In the genomic region with DNA sequence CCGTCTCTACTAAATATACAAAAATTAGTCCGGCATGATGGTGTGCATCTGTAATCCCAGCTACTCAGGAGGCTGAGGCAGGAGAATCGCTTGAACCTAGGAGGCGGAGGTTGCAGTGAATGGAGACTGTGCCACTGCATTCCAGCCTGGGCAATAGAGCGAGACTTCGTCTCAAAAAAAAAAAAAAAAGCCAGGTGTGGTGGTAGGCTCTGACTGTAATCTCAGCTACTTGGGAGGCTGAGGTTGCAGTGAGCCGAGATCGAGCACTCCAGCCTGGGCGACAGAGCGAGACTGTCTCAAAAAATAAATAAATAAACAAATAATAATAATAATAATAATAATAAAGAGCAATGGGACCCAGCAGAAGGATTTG, we compare ENCODE assay signal across 11 cellular contexts. TPM values are rescaled to one million over a fixed set of nuclear protein-coding genes. Genes with fewer than 3 reads are reported as not detected.
DNase-seq lines count a peak whose midpoint lies in the region; ATAC-seq, FAIRE-seq and TF ChIP-seq lines count a peak whose summit lies in the region.
"Not testable (repeated sequence)": the region's sequence is repeated elsewhere in the genome, so short reads cannot be mapped to it uniquely, and the experiment has no call there.
"Had no signal": no experiment of that assay in that cellular context is flagged by ENCODE, and none has a peak within 500 bp of the region (broad histone marks: within the 10 kb centered on the region; RNA-seq: fewer than 3 reads in every experiment).

No MANE protein-coding gene starts in this region.

- in situ Hi-C loops in HepG2 (cut with HindIII; ENCODE audit: extremely low pct_ligation_motif_present, low pct_unique_long_range_greater_than_20kb) = loop anchor here (5.0 to 10.0 kb wide), 2 partner anchors 45 to 78 kb away; partner anchors contain the start of gene GNAT1

- H3K27me3 ChIP-seq in BLaER1 (peaks cover 67% of the 10 kb centered on the region), esophagus squamous epithelium (peaks cover 0 to 40% (median 3%) of the 10 kb centered on the region in 4 donors)
- H3K27me3 ChIP-seq in NT2/D1 (ENCODE audit: insufficient read depth, insufficient read length); HepG2 (ENCODE audit: control insufficient read depth in 1 of 2, insufficient read depth in 2 of 2, low read length in 2 of 2); psoas muscle (ENCODE audit: insufficient read depth in 3 of 3, low read length in 2 of 3): not testable (repeated sequence)

- not testable (repeated sequence) for TF ChIP-seq POLR2A in esophagus squamous epithelium (IDR thresholded peaks at IDR 0.05); HepG2 (IDR thresholded peaks at IDR 0.05; ENCODE audit: insufficient read depth in 1 of 2, low read depth in 2 of 2, low read length in 2 of 2)

- not testable (repeated sequence) for DNase-seq in NT2/D1 (ENCODE audit: low read depth, low spot score); esophagus squamous epithelium (lab: John Stamatoyannopoulos, UW); HepG2 (ENCODE audit: low spot score); psoas muscle

- not testable (repeated sequence) for TF ChIP-seq EP300 in HepG2 (IDR thresholded peaks at IDR 0.05; ENCODE audit: low read depth in 2 of 2, low read length in 2 of 2); HepG2 (CRISPR knock-in tag; IDR thresholded peaks at IDR 0.05; ENCODE audit: borderline replicate concordance)

- TF ChIP-seq RAD21 in HepG2 (CRISPR knock-in tag; IDR thresholded peaks at IDR 0.05) = not testable (repeated sequence)

- H3K4me1 ChIP-seq in BLaER1 (peaks cover 67% of the 10 kb centered on the region), NT2/D1 (ENCODE audit: insufficient read depth, insufficient read length) (peaks cover 49% of the 10 kb centered on the region), esophagus squamous epithelium (peaks cover 22 to 80% (median 53%) of the 10 kb centered on the region in 3 donors), HepG2 (ENCODE audit: insufficient read depth, low read length) (peaks cover 59% of the 10 kb centered on the region), psoas muscle (peaks cover 35% of the 10 kb centered on the region)

- CTCF ChIA-PET in HepG2 (lab: Yijun Ruan, JAX; ENCODE audit: low intra/inter-chr PET ratio, low total read pairs) = interaction anchor here (0.7 to 6.4 kb wide), 4 partner anchors 13 to 48 kb away, joined by 3 to 81 read pairs (median 34); no protein-coding TSS in a partner anchor

- peaks cover 33% of the 10 kb centered on the region for H3K79me2 ChIP-seq in HepG2 (ENCODE audit: insufficient read depth, low read length)

- TF ChIP-seq CTCF in esophagus squamous epithelium (IDR thresholded peaks at IDR 0.05); HepG2 (CRISPR knock-in tag; IDR thresholded peaks at IDR 0.05); psoas muscle (IDR thresholded peaks at IDR 0.05): not testable (repeated sequence)

- BruUV-seq in HepG2 (replicated peaks; lab: Mats Ljungman, UMichigan) = not testable (repeated sequence)

- intact Hi-C loops in esophagus squamous epithelium (cut with DNase I) = loop anchor here (2.0 to 10.0 kb wide), 3 partner anchors 46 to 80 kb away; partner anchors contain the start of genes GNAT1, HYAL2 and TUSC2
- intact Hi-C loops in HepG2 (cut with micrococcal nuclease; ENCODE audit: unreplicated experiment) = loop anchor here (5.0 kb wide), 2 partner anchors 45 to 80 kb away; partner anchors contain the start of gene GNAT1
- intact Hi-C loops in psoas muscle (cut with DNase I) = loop anchor here (2.0 to 5.0 kb wide), 4 partner anchors 46 to 150 kb away; partner anchors contain the start of gene GNAT1 (in 1 of the 2)

- H2AFZ ChIP-seq in HepG2 (ENCODE audit: low read length) = not testable (repeated sequence)

- not testable (repeated sequence) for FAIRE-seq in HepG2 (lab: Jason Lieb, UNC)

- POLR2A ChIA-PET in HepG2 (lab: Yijun Ruan, JAX) = interaction anchor here (1.8 to 5.5 kb wide), 4 partner anchors 11 to 77 kb away, joined by 5 to 155 read pairs (median 27); partner anchors contain the start of gene IFRD2

- not testable (repeated sequence) for H3K9ac ChIP-seq in BLaER1; HepG2 (ENCODE audit: insufficient read depth, low read depth, low read length)
- H3K9ac ChIP-seq in NT2/D1 (ENCODE audit: insufficient read length, low read depth) = peak overlapping the region; percentile 53

- peak; percentile 5 for ATAC-seq in GM21529 (IDR thresholded peaks at IDR 0.05; ENCODE audit: unreplicated experiment)
- ATAC-seq in HepG2, psoas muscle: not testable (repeated sequence)

- not testable (repeated sequence) for H3K36me3 ChIP-seq in BLaER1; esophagus squamous epithelium; psoas muscle (ENCODE audit: insufficient read depth in 1 of 2, low read depth in 1 of 2)
- H3K36me3 ChIP-seq in NT2/D1 (ENCODE audit: insufficient read depth, insufficient read length, low read length) = peaks cover 63% of the 10 kb centered on the region
- peaks cover 11 to 27% of the 10 kb centered on the region in 2 experiments for H3K36me3 ChIP-seq in HepG2 (replicated peaks in 1 of 2; ENCODE audit: control insufficient read depth in 1 of 2, insufficient read depth in 2 of 2, low read length in 2 of 2)

- not testable (repeated sequence) for H3K4me3 ChIP-seq in BLaER1; NT2/D1 (ENCODE audit: insufficient read length, low read depth); HepG2 (replicated peaks in 1 of 3; ENCODE audit: insufficient read depth in 1 of 3, low read depth in 2 of 3, low read length in 3 of 3)
- H3K4me3 ChIP-seq in esophagus squamous epithelium (peak overlapping the region in 3 of 4 donors; percentile 39 to 63 (median 40)), psoas muscle (peak overlapping the region; percentile 38)

- peaks cover 35% of the 10 kb centered on the region for H4K20me1 ChIP-seq in BLaER1
- H4K20me1 ChIP-seq in HepG2 (ENCODE audit: insufficient read depth, low read length) = not testable (repeated sequence)

- H3K9me3 ChIP-seq in BLaER1; NT2/D1 (ENCODE audit: insufficient read depth, low read length); esophagus squamous epithelium; HepG2 (ENCODE audit: low read length); psoas muscle: not testable (repeated sequence)

- 58 to 65% methylated on average over 10 of the region's 10 CpGs for WGBS in esophagus squamous epithelium, 2 donors
- WGBS in HepG2 (ENCODE audit: low lambda C conversion rate) = 93% methylated on average over 10 of the region's 10 CpGs
- WGBS in psoas muscle, 3 donors = 59 to 68% (median 63%) methylated on average over 10 of the region's 10 CpGs

- H3K4me2 ChIP-seq in BLaER1 (peak overlapping the region; percentile 66), HepG2 (ENCODE audit: low read depth, low read length) (peak overlapping the region; percentile 98; the same call in 1 of the 2 replicates)

- not testable (repeated sequence) for H3K27ac ChIP-seq in BLaER1, psoas muscle
- H3K27ac ChIP-seq in angular gyrus (ENCODE audit: low read depth, low read length) (peak overlapping the region; percentile 79), esophagus squamous epithelium (peak overlapping the region in 1 of 4 donors; percentile 43), HepG2 (ENCODE audit: extremely low read length, insufficient read depth, low read length) (peak overlapping the region; percentile 88), temporal lobe (ENCODE audit: low read depth, low read length) (peak overlapping the region; percentile 36)

RNA-seq across cellular contexts. Expression of gene SEMA3B, which starts 3.6 kb away (rescaled TPM):
- total RNA-seq in esophagus squamous epithelium = 1 to 10 TPM in 3 of 4 donors, under 1 TPM in 1; 0.70 to 8.2 (median 2.4) TPM
- 25.6 and 93.2 TPM in 2 replicates for total RNA-seq in HepG2 (2016; rRNA removed; fragmentation: Illumina TruSeq; extraction: Trizol)
- 12.3 and 13.3 TPM in 2 replicates for total RNA-seq in HepG2 (2016; cell fraction: cytosol; rRNA removed; fragmentation: Illumina TruSeq; extraction: Trizol; ENCODE audit: low read depth)
- total RNA-seq in HepG2 (2016; cell fraction: insoluble cytoplasmic fraction; rRNA removed; fragmentation: Illumina TruSeq; extraction: Trizol) = 23.5 and 94.1 TPM in 2 replicates
- total RNA-seq in HepG2 (2016; cell fraction: membrane; rRNA removed; fragmentation: Illumina TruSeq; extraction: Trizol) = 18.0 and 19.0 TPM in 2 replicates
- 106 and 120 TPM in 2 replicates for total RNA-seq in HepG2 (2016; cell fraction: nucleus; rRNA removed; fragmentation: Illumina TruSeq; extraction: Trizol)
- polyA plus RNA-seq in HepG2 (2011; rRNA removed) = 158 and 173 TPM in 2 replicates
- polyA plus RNA-seq in HepG2 (2011; cell fraction: cytosol; rRNA removed) = 99.8 and 199 TPM in 2 replicates
- 824 and 1,487 TPM in 2 replicates for polyA plus RNA-seq in HepG2 (2011; cell fraction: nucleus; rRNA removed)
- 48.8 and 75.5 TPM in 2 replicates for polyA plus RNA-seq in HepG2 (2012)
- polyA plus RNA-seq in HepG2 (2016; cell fraction: cytosol; fragmentation: Illumina TruSeq; extraction: Trizol; ENCODE audit: low read depth) = 10.5 and 10.8 TPM in 2 replicates
- polyA plus RNA-seq in HepG2 (2016; cell fraction: insoluble cytoplasmic fraction; fragmentation: Illumina TruSeq; extraction: Trizol; ENCODE audit: low read depth) = 26.4 and 37.1 TPM in 2 replicates
- polyA plus RNA-seq in HepG2 (2016; cell fraction: membrane; fragmentation: Illumina TruSeq; extraction: Trizol; ENCODE audit: low read depth) = 15.3 and 17.6 TPM in 2 replicates
- 390 and 409 TPM in 2 replicates for polyA plus RNA-seq in HepG2 (2016; cell fraction: nucleus; fragmentation: Illumina TruSeq; extraction: Trizol; ENCODE audit: insufficient read depth, low read depth)
- polyA minus RNA-seq in HepG2 (2011; rRNA and poly(A)+ RNA removed; ENCODE audit: low replicate concordance) = 84.6 and 160 TPM in 2 replicates
- polyA minus RNA-seq in HepG2 (2011; cell fraction: cytosol; rRNA and poly(A)+ RNA removed) = 55.4 and 70.0 TPM in 2 replicates
- 81.1 and 108 TPM in 2 replicates for polyA minus RNA-seq in HepG2 (2011; cell fraction: nucleus; rRNA and poly(A)+ RNA removed)
- 1 to 10 TPM; 3.1 to 6.8 (median 4.3) TPM for total RNA-seq in psoas muscle
- polyA plus RNA-seq in psoas muscle = 1 to 10 TPM; 2.1 to 3.4 (median 2.2) TPM
- 3.2 TPM for total RNA-seq in temporal lobe

RNA-seq across cellular contexts. Expression of gene LSMEM2, which starts 6.4 kb away (rescaled TPM):
- total RNA-seq in esophagus squamous epithelium (not detected), HepG2 (2016; rRNA removed; fragmentation: Illumina TruSeq; extraction: Trizol) (0.07 TPM in 1 of 2 replicates, not detected in the other), psoas muscle (10 to 100 TPM in 1 of 4 donors, 1 to 10 TPM in 2, under 1 TPM in 1; 0.84 to 13.1 (median 1.1) TPM), temporal lobe (not detected)
- total RNA-seq in HepG2 (2016; cell fraction: cytosol; rRNA removed; fragmentation: Illumina TruSeq; extraction: Trizol; ENCODE audit: low read depth) = not detected in 2 replicates
- 0.06 TPM in 1 of 2 replicates, not detected in the other for total RNA-seq in HepG2 (2016; cell fraction: insoluble cytoplasmic fraction; rRNA removed; fragmentation: Illumina TruSeq; extraction: Trizol)
- total RNA-seq in HepG2 (2016; cell fraction: membrane; rRNA removed; fragmentation: Illumina TruSeq; extraction: Trizol) = not detected in 2 replicates
- total RNA-seq in HepG2 (2016; cell fraction: nucleus; rRNA removed; fragmentation: Illumina TruSeq; extraction: Trizol) = 0.25 TPM in 1 of 2 replicates, not detected in the other
- polyA plus RNA-seq in HepG2 (2011; rRNA removed) (0.41 and 0.44 TPM in 2 replicates), psoas muscle (1 to 10 TPM in 1 of 3 donors, under 1 TPM in 2; 0.61 to 1.6 (median 0.66) TPM)
- 0.08 and 0.15 TPM in 2 replicates for polyA plus RNA-seq in HepG2 (2011; cell fraction: cytosol; rRNA removed)
- 1.3 and 2.1 TPM in 2 replicates for polyA plus RNA-seq in HepG2 (2011; cell fraction: nucleus; rRNA removed)
- polyA plus RNA-seq in HepG2 (2012) = 0.17 and 0.37 TPM in 2 replicates
- not detected in 2 replicates for polyA plus RNA-seq in HepG2 (2016; cell fraction: cytosol; fragmentation: Illumina TruSeq; extraction: Trizol; ENCODE audit: low read depth)
- not detected in 2 replicates for polyA plus RNA-seq in HepG2 (2016; cell fraction: insoluble cytoplasmic fraction; fragmentation: Illumina TruSeq; extraction: Trizol; ENCODE audit: low read depth)
- not detected in 2 replicates for polyA plus RNA-seq in HepG2 (2016; cell fraction: membrane; fragmentation: Illumina TruSeq; extraction: Trizol; ENCODE audit: low read depth)
- 0.42 TPM in 1 of 2 replicates, not detected in the other for polyA plus RNA-seq in HepG2 (2016; cell fraction: nucleus; fragmentation: Illumina TruSeq; extraction: Trizol; ENCODE audit: insufficient read depth, low read depth)
- polyA minus RNA-seq in HepG2 (2011; rRNA and poly(A)+ RNA removed; ENCODE audit: low replicate concordance) = 0.09 and 0.34 TPM in 2 replicates
- polyA minus RNA-seq in HepG2 (2011; cell fraction: cytosol; rRNA and poly(A)+ RNA removed) = not detected in 2 replicates
- 0.90 TPM in 1 of 2 replicates, not detected in the other for polyA minus RNA-seq in HepG2 (2011; cell fraction: nucleus; rRNA and poly(A)+ RNA removed)
- total RNA-seq: CD8-positive, alpha-beta T cell; GM23248; SJCRH30 had no signal
- polyA plus RNA-seq: GM23248 had no signal

RNA-seq across cellular contexts. Expression of gene IFRD2, which starts 19.7 kb away (rescaled TPM):
- total RNA-seq in esophagus squamous epithelium = 100 to 1,000 TPM in 1 of 4 donors, 10 to 100 TPM in 3; 49.0 to 100 (median 72.9) TPM
- 81.4 and 96.1 TPM in 2 replicates for total RNA-seq in HepG2 (2016; rRNA removed; fragmentation: Illumina TruSeq; extraction: Trizol)
- 66.4 and 85.9 TPM in 2 replicates for total RNA-seq in HepG2 (2016; cell fraction: cytosol; rRNA removed; fragmentation: Illumina TruSeq; extraction: Trizol; ENCODE audit: low read depth)
- total RNA-seq in HepG2 (2016; cell fraction: insoluble cytoplasmic fraction; rRNA removed; fragmentation: Illumina TruSeq; extraction: Trizol) = 79.0 and 101 TPM in 2 replicates
- total RNA-seq in HepG2 (2016; cell fraction: membrane; rRNA removed; fragmentation: Illumina TruSeq; extraction: Trizol) = 126 and 147 TPM in 2 replicates
- total RNA-seq in HepG2 (2016; cell fraction: nucleus; rRNA removed; fragmentation: Illumina TruSeq; extraction: Trizol) = 83.9 and 92.3 TPM in 2 replicates
- polyA plus RNA-seq in HepG2 (2011; rRNA removed) = 32.8 and 43.1 TPM in 2 replicates
- 29.8 and 39.8 TPM in 2 replicates for polyA plus RNA-seq in HepG2 (2011; cell fraction: cytosol; rRNA removed)
- polyA plus RNA-seq in HepG2 (2011; cell fraction: nucleus; rRNA removed) = 174 and 179 TPM in 2 replicates
- polyA plus RNA-seq in HepG2 (2012) = 38.5 and 48.9 TPM in 2 replicates
- polyA plus RNA-seq in HepG2 (2016; cell fraction: cytosol; fragmentation: Illumina TruSeq; extraction: Trizol; ENCODE audit: low read depth) = 54.5 and 72.4 TPM in 2 replicates
- 62.4 and 77.5 TPM in 2 replicates for polyA plus RNA-seq in HepG2 (2016; cell fraction: insoluble cytoplasmic fraction; fragmentation: Illumina TruSeq; extraction: Trizol; ENCODE audit: low read depth)
- polyA plus RNA-seq in HepG2 (2016; cell fraction: membrane; fragmentation: Illumina TruSeq; extraction: Trizol; ENCODE audit: low read depth) = 89.6 and 91.5 TPM in 2 replicates
- 124 and 130 TPM in 2 replicates for polyA plus RNA-seq in HepG2 (2016; cell fraction: nucleus; fragmentation: Illumina TruSeq; extraction: Trizol; ENCODE audit: insufficient read depth, low read depth)
- 61.7 and 107 TPM in 2 replicates for polyA minus RNA-seq in HepG2 (2011; rRNA and poly(A)+ RNA removed; ENCODE audit: low replicate concordance)
- 15.9 and 21.4 TPM in 2 replicates for polyA minus RNA-seq in HepG2 (2011; cell fraction: cytosol; rRNA and poly(A)+ RNA removed)
- polyA minus RNA-seq in HepG2 (2011; cell fraction: nucleus; rRNA and poly(A)+ RNA removed) = 46.6 and 52.5 TPM in 2 replicates
- 100 to 1,000 TPM in 3 of 4 donors, 10 to 100 TPM in 1; 77.2 to 145 (median 119) TPM for total RNA-seq in psoas muscle
- polyA plus RNA-seq in psoas muscle = 100 to 1,000 TPM; 129 to 175 (median 151) TPM
- 10.8 TPM for total RNA-seq in temporal lobe

RNA-seq across cellular contexts. Expression of gene HYAL3, which starts 26.7 kb away (rescaled TPM):
- total RNA-seq in esophagus squamous epithelium (1 to 10 TPM; 5.3 to 7.9 (median 5.8) TPM), HepG2 (2016; rRNA removed; fragmentation: Illumina TruSeq; extraction: Trizol) (5.5 and 5.9 TPM in 2 replicates), psoas muscle (1 to 10 TPM in 1 of 4 donors, under 1 TPM in 3; 0.28 to 2.1 (median 0.65) TPM), temporal lobe (4.9 TPM)
- 3.1 and 4.0 TPM in 2 replicates for total RNA-seq in HepG2 (2016; cell fraction: cytosol; rRNA removed; fragmentation: Illumina TruSeq; extraction: Trizol; ENCODE audit: low read depth)
- total RNA-seq in HepG2 (2016; cell fraction: insoluble cytoplasmic fraction; rRNA removed; fragmentation: Illumina TruSeq; extraction: Trizol) = 4.8 and 6.5 TPM in 2 replicates
- total RNA-seq in HepG2 (2016; cell fraction: membrane; rRNA removed; fragmentation: Illumina TruSeq; extraction: Trizol) = 4.7 and 5.3 TPM in 2 replicates
- total RNA-seq in HepG2 (2016; cell fraction: nucleus; rRNA removed; fragmentation: Illumina TruSeq; extraction: Trizol) = 4.6 and 5.5 TPM in 2 replicates
- polyA plus RNA-seq in HepG2 (2011; rRNA removed) (10.4 and 12.9 TPM in 2 replicates), psoas muscle (1 to 10 TPM in 2 of 3 donors, under 1 TPM in 1; 0.23 to 3.4 (median 1.2) TPM)
- polyA plus RNA-seq in HepG2 (2011; cell fraction: cytosol; rRNA removed) = 10.7 and 17.4 TPM in 2 replicates
- polyA plus RNA-seq in HepG2 (2011; cell fraction: nucleus; rRNA removed) = 24.5 and 24.6 TPM in 2 replicates
- 2.2 and 2.5 TPM in 2 replicates for polyA plus RNA-seq in HepG2 (2012)
- polyA plus RNA-seq in HepG2 (2016; cell fraction: cytosol; fragmentation: Illumina TruSeq; extraction: Trizol; ENCODE audit: low read depth) = 2.8 and 4.1 TPM in 2 replicates
- polyA plus RNA-seq in HepG2 (2016; cell fraction: insoluble cytoplasmic fraction; fragmentation: Illumina TruSeq; extraction: Trizol; ENCODE audit: low read depth) = 6.1 and 9.3 TPM in 2 replicates
- 6.6 and 7.3 TPM in 2 replicates for polyA plus RNA-seq in HepG2 (2016; cell fraction: membrane; fragmentation: Illumina TruSeq; extraction: Trizol; ENCODE audit: low read depth)
- polyA plus RNA-seq in HepG2 (2016; cell fraction: nucleus; fragmentation: Illumina TruSeq; extraction: Trizol; ENCODE audit: insufficient read depth, low read depth) = 9.7 and 11.4 TPM in 2 replicates
- 24.0 and 60.6 TPM in 2 replicates for polyA minus RNA-seq in HepG2 (2011; rRNA and poly(A)+ RNA removed; ENCODE audit: low replicate concordance)
- 5.2 and 5.5 TPM in 2 replicates for polyA minus RNA-seq in HepG2 (2011; cell fraction: cytosol; rRNA and poly(A)+ RNA removed)
- 5.8 and 7.0 TPM in 2 replicates for polyA minus RNA-seq in HepG2 (2011; cell fraction: nucleus; rRNA and poly(A)+ RNA removed)

RNA-seq across cellular contexts. Expression of gene NAA80, which starts 26.7 kb away (rescaled TPM):
- total RNA-seq in esophagus squamous epithelium (10 to 100 TPM in 1 of 4 donors, 1 to 10 TPM in 3; 6.0 to 16.2 (median 7.7) TPM), HepG2 (2016; rRNA removed; fragmentation: Illumina TruSeq; extraction: Trizol) (1.5 and 3.4 TPM in 2 replicates), psoas muscle (1 to 10 TPM; 7.9 to 9.7 (median 8.3) TPM), temporal lobe (1.5 TPM)
- total RNA-seq in HepG2 (2016; cell fraction: cytosol; rRNA removed; fragmentation: Illumina TruSeq; extraction: Trizol; ENCODE audit: low read depth) = 1.2 and 1.4 TPM in 2 replicates
- total RNA-seq in HepG2 (2016; cell fraction: insoluble cytoplasmic fraction; rRNA removed; fragmentation: Illumina TruSeq; extraction: Trizol) = 1.9 and 4.5 TPM in 2 replicates
- 1.7 and 3.0 TPM in 2 replicates for total RNA-seq in HepG2 (2016; cell fraction: membrane; rRNA removed; fragmentation: Illumina TruSeq; extraction: Trizol)
- 6.5 and 6.8 TPM in 2 replicates for total RNA-seq in HepG2 (2016; cell fraction: nucleus; rRNA removed; fragmentation: Illumina TruSeq; extraction: Trizol)
- polyA plus RNA-seq in HepG2 (2011; rRNA removed) (8.7 and 13.1 TPM in 2 replicates), psoas muscle (10 to 100 TPM in 1 of 3 donors, 1 to 10 TPM in 2; 6.8 to 12.8 (median 10.0) TPM)
- polyA plus RNA-seq in HepG2 (2011; cell fraction: cytosol; rRNA removed) = 3.4 and 5.0 TPM in 2 replicates
- 46.7 and 51.7 TPM in 2 replicates for polyA plus RNA-seq in HepG2 (2011; cell fraction: nucleus; rRNA removed)
- 5.2 and 6.1 TPM in 2 replicates for polyA plus RNA-seq in HepG2 (2012)
- 2.4 and 3.7 TPM in 2 replicates for polyA plus RNA-seq in HepG2 (2016; cell fraction: cytosol; fragmentation: Illumina TruSeq; extraction: Trizol; ENCODE audit: low read depth)
- 4.3 and 5.4 TPM in 2 replicates for polyA plus RNA-seq in HepG2 (2016; cell fraction: insoluble cytoplasmic fraction; fragmentation: Illumina TruSeq; extraction: Trizol; ENCODE audit: low read depth)
- 5.1 and 5.3 TPM in 2 replicates for polyA plus RNA-seq in HepG2 (2016; cell fraction: membrane; fragmentation: Illumina TruSeq; extraction: Trizol; ENCODE audit: low read depth)
- polyA plus RNA-seq in HepG2 (2016; cell fraction: nucleus; fragmentation: Illumina TruSeq; extraction: Trizol; ENCODE audit: insufficient read depth, low read depth) = 23.1 and 24.6 TPM in 2 replicates
- 20.9 and 56.7 TPM in 2 replicates for polyA minus RNA-seq in HepG2 (2011; rRNA and poly(A)+ RNA removed; ENCODE audit: low replicate concordance)
- 2.0 and 2.9 TPM in 2 replicates for polyA minus RNA-seq in HepG2 (2011; cell fraction: cytosol; rRNA and poly(A)+ RNA removed)
- polyA minus RNA-seq in HepG2 (2011; cell fraction: nucleus; rRNA and poly(A)+ RNA removed) = 15.7 and 16.0 TPM in 2 replicates
